Comparison of ENCODE assay signal across 8 cellular contexts in genomic region chr13:19959831-19960672, GRCh38. TPM values are rescaled to one million over a fixed set of nuclear protein-coding genes. Genes with fewer than 3 reads are reported as not detected.
DNase-seq lines count a peak whose midpoint lies in the region; ATAC-seq, FAIRE-seq and TF ChIP-seq lines count a peak whose summit lies in the region.

No MANE protein-coding gene starts in this region.

- peaks cover 4% of the 10 kb centered on the region for H3K23me2 ChIP-seq in H1 (ENCODE audit: low read depth, low read length)

- peak overlapping the region; percentile 82 for H3K4ac ChIP-seq in H1 (replicated peaks; ENCODE audit: insufficient read length, low read depth, low read length)
- no peak overlapping the region for H3K4ac ChIP-seq in mesendoderm (ENCODE audit: low read depth, low read length)

- H2BK12ac ChIP-seq in H1 (ENCODE audit: low read depth, low read length) = no peak overlapping the region

- H3K79me1 ChIP-seq in H1 (ENCODE audit: low read depth, low read length) (no peaks in the 10 kb centered on the region), mesendoderm (ENCODE audit: low read length) (no peaks in the 10 kb centered on the region)

- no peak overlapping the region for H2BK20ac ChIP-seq in H1 (ENCODE audit: low read length)

- H3K4me2 ChIP-seq in H1 (ENCODE audit: insufficient read depth in 1 of 2, low read depth in 2 of 2, low read length in 2 of 2) (peak overlapping the region; percentile 78 to 96), mesendoderm (ENCODE audit: low read length) (peak overlapping the region; percentile 94)

- H4K5ac ChIP-seq in H1 (ENCODE audit: insufficient read length, low read depth, low read length) (no peak overlapping the region), mesendoderm (ENCODE audit: low read length) (no peak overlapping the region)

- peak; percentile 50 to 54; a peak in 3 of 4 replicates for TF ChIP-seq RAD21 in H1 (IDR thresholded peaks at IDR 0.05 in 1 of 2, conservative IDR thresholded peaks at IDR 0.05 in 1 of 2; ENCODE audit: low read depth in 2 of 2, low read length in 2 of 2)

- TF ChIP-seq EP300 in H1 (IDR thresholded peaks at IDR 0.05; ENCODE audit: borderline replicate concordance in 1 of 2, low read depth in 2 of 2, low read length in 2 of 2) = no peak

- H3K18ac ChIP-seq in H1 (ENCODE audit: extremely low read depth, low read length) = peak overlapping the region; percentile 85; the same call in 1 of the 2 replicates
- H3K18ac ChIP-seq in mesendoderm (ENCODE audit: low read length) = no peak overlapping the region

- peak; percentile 74 to 98 (median 86) for TF ChIP-seq CTCF in H1 (IDR thresholded peaks at IDR 0.05; ENCODE audit: control extremely low read depth in 1 of 3, insufficient read depth in 1 of 3, low read depth in 1 of 3, low read length in 3 of 3)

- H2BK15ac ChIP-seq in H1 (ENCODE audit: low read length) (0 out of 2 replicates have a peak overlapping the region, but pooled peaks have one; percentile 76), mesendoderm (replicated peaks; ENCODE audit: low read depth) (no peak overlapping the region)

- H3K4me3 ChIP-seq in H1 (ENCODE audit: extremely low read depth in 1 of 4, insufficient read depth in 2 of 4, low read depth in 3 of 4, low read length in 4 of 4) = peak overlapping the region; percentile 73 to 99 (median 93)
- peak overlapping the region; percentile 98 for H3K4me3 ChIP-seq in mesendoderm (ENCODE audit: low read length)

- H2BK120ac ChIP-seq in H1 (replicated peaks; ENCODE audit: low read depth, low read length) = no peak overlapping the region
- no peak overlapping the region for H2BK120ac ChIP-seq in mesendoderm (ENCODE audit: low read depth, low read length)

- POLR2A ChIA-PET in H1 (lab: Charles Lee; ENCODE audit: partially characterized antibody) = interaction anchor here (0.7 to 1.0 kb wide), 6 partner anchors 9 to 186 kb away, joined by 3 to 9 read pairs (median 4); partner anchors contain the start of gene ZMYM5

- peak overlapping the region; percentile 93 for H3K27ac ChIP-seq in H1 (ENCODE audit: low read depth, low read length)
- peak overlapping the region; percentile 99 for H3K27ac ChIP-seq in mesendoderm (ENCODE audit: low read depth, low read length)

- H3K9ac ChIP-seq in H1 (replicated peaks in 1 of 4; ENCODE audit: extremely low read depth in 1 of 4, low read depth in 3 of 4, low read length in 3 of 4) = peak overlapping the region in 3 of 4 experiments; percentile 80 to 91 (median 85); a peak in 6 of 7 replicates
- peak overlapping the region; percentile 77 for H3K9ac ChIP-seq in mesendoderm (ENCODE audit: low read length)

- H4K20me1 ChIP-seq in H1 (replicated peaks in 1 of 2; ENCODE audit: control insufficient read depth in 1 of 2, insufficient read depth in 2 of 2, low read length in 2 of 2) = peaks cover 7 to 18% of the 10 kb centered on the region in 2 experiments

- H4K8ac ChIP-seq in H1 (ENCODE audit: extremely low read depth, insufficient read depth, low read length) (peak overlapping the region; percentile 69; the same call in 1 of the 2 replicates), mesendoderm (ENCODE audit: low read depth, low read length) (no peak overlapping the region)

- H3K14ac ChIP-seq in H1 (ENCODE audit: insufficient read length) = no peak overlapping the region

- peak overlapping the region; percentile 89 for H2BK5ac ChIP-seq in H1 (ENCODE audit: low read depth, low read length)
- no peak overlapping the region for H2BK5ac ChIP-seq in mesendoderm (ENCODE audit: low read length)

- peak; percentile 15 for ATAC-seq in GM19468 (IDR thresholded peaks at IDR 0.05; ENCODE audit: extremely low read depth, unreplicated experiment)

- H2AK5ac ChIP-seq in H1 (ENCODE audit: low read depth, low read length) = no peak overlapping the region
- H2AK5ac ChIP-seq in mesendoderm (ENCODE audit: low read length) = no peak overlapping the region

- H3K4me1 ChIP-seq in H1 (replicated peaks in 1 of 4; ENCODE audit: control insufficient read depth in 3 of 4, insufficient read depth in 4 of 4, low read length in 3 of 4) = peaks cover 0 to 6% (median 3%) of the 10 kb centered on the region in 4 experiments; a peak in 2 of 7 replicates
- H3K4me1 ChIP-seq in mesendoderm (ENCODE audit: control insufficient read depth, low read depth, low read length) = no peaks in the 10 kb centered on the region

- DNase-seq in COR-L47 (lab: John Stamatoyannopoulos, UW) (peak; percentile 96), HT-29 (ENCODE audit: low spot score) (peak; percentile 99), NK-92 (lab: John Stamatoyannopoulos, UW; ENCODE audit: unreplicated experiment) (peak; percentile 19), H1 (ENCODE audit: low read depth in 1 of 2, low spot score in 2 of 2) (peak; percentile 70 to 77), mesendoderm (peak; percentile 97)
- DNase-seq in activated CD8-positive, alpha-beta memory T cell treated with anti-CD3 and anti-CD28 coated beads for 4 hours (ENCODE audit: low read depth in 2 of 2) = peak; percentile 63 to 80
- DNase-seq in stimulated activated CD8-positive, alpha-beta memory T cell treated with anti-CD3 and anti-CD28 coated beads, Interleukin-15, amount 100 ng/mL, for 1 hour (ENCODE audit: low read depth) = peak; percentile 63

- CTCF ChIA-PET in H1 (lab: Charles Lee; ENCODE audit: partially characterized antibody) = interaction anchor here (0.5 to 1.1 kb wide), 7 partner anchors 10 to 812 kb away, joined by 3 to 5 read pairs (median 4); no protein-coding TSS in a partner anchor

- H3K79me2 ChIP-seq in H1 (ENCODE audit: control insufficient read depth in 1 of 2, insufficient read depth in 2 of 2, low read length in 2 of 2) (peaks cover 11 to 59% of the 10 kb centered on the region in 2 experiments), mesendoderm (ENCODE audit: control insufficient read depth, insufficient read depth, low read length) (peaks cover 36% of the 10 kb centered on the region)

- peak; percentile 70 for FAIRE-seq in H1 (lab: Jason Lieb, UNC)

- H3K23ac ChIP-seq in H1 (ENCODE audit: insufficient read length) (no peak overlapping the region), mesendoderm (ENCODE audit: low read length) (no peak overlapping the region)

- no peak overlapping the region for H2AFZ ChIP-seq in H1 (ENCODE audit: low read length)

- 12% methylated on average over 14 of the region's 14 CpGs; no CpG with 5 or more reads in 1 of the 2 experiments for WGBS in H1 (ENCODE audit: extremely low coverage in 1 of 2, insufficient coverage in 1 of 2, insufficient read length in 1 of 2, insufficient replicate concordance in 2 of 2, low coverage in 1 of 2, low lambda C conversion rate in 2 of 2, missing lambda C conversion rate in 1 of 2), 2 experiments
- no CpG with 5 or more reads among the region's 14 CpGs for WGBS in mesendoderm (ENCODE audit: extremely low coverage, insufficient coverage, low lambda C conversion rate)

- H3K27me3 ChIP-seq in H1 (replicated peaks in 1 of 4; ENCODE audit: control insufficient read depth in 3 of 4, extremely low read depth in 1 of 4, insufficient read depth in 3 of 4, low read length in 3 of 4) = no peaks in the 10 kb centered on the region
- no peaks in the 10 kb centered on the region for H3K27me3 ChIP-seq in mesendoderm (ENCODE audit: insufficient read depth, low read length, poor library complexity)

- peak; percentile 14 to 67 for TF ChIP-seq POLR2A in H1 (IDR thresholded peaks at IDR 0.05; ENCODE audit: control extremely low read depth in 1 of 2, low read depth in 2 of 2, low read length in 2 of 2)

- peak overlapping the region; percentile 61 for H4K91ac ChIP-seq in H1 (replicated peaks; ENCODE audit: insufficient read length, low read length)

- peaks cover 0 to 28% (median 7%) of the 10 kb centered on the region in 4 experiments; a peak in 3 of 8 replicates for H3K36me3 ChIP-seq in H1 (ENCODE audit: control insufficient read depth in 2 of 4, insufficient read depth in 4 of 4, low read length in 3 of 4)
- H3K36me3 ChIP-seq in mesendoderm (ENCODE audit: control insufficient read depth, insufficient read depth, low read length) = no peaks in the 10 kb centered on the region

- no peaks in the 10 kb centered on the region; a peak in 1 of 4 replicates for H3K9me3 ChIP-seq in H1 (ENCODE audit: insufficient read depth in 2 of 2, low read depth in 1 of 2, low read length in 1 of 2)

- H3K56ac ChIP-seq in H1 (replicated peaks; ENCODE audit: insufficient read length, low read depth, low read length) (peak overlapping the region; percentile 94), mesendoderm (ENCODE audit: low read length) (peak overlapping the region; percentile 90)

TF ChIP-seq in H1, 55 proteins besides CTCF, POLR2A, EP300 and RAD21 (continues in another document):
- TF ChIP-seq YY1 (IDR thresholded peaks at IDR 0.05; ENCODE audit: low read depth, low read length) = peak; percentile 75
- no peak for TF ChIP-seq FOSL1 (IDR thresholded peaks at IDR 0.05; ENCODE audit: insufficient read depth, low read depth, low read length)
- no peak; the same call in 1 of the 2 replicates for TF ChIP-seq RBBP5 (IDR thresholded peaks at IDR 0.05; ENCODE audit: borderline replicate concordance, low read depth, low read length)
- peak; percentile 52; the same call in 1 of the 2 replicates for TF ChIP-seq TBP (IDR thresholded peaks at IDR 0.05; ENCODE audit: low read depth, low read length)
- TF ChIP-seq RFX5 (IDR thresholded peaks at IDR 0.05; ENCODE audit: borderline replicate concordance, low read depth, low read length) = no peak
- TF ChIP-seq SP2 (IDR thresholded peaks at IDR 0.05; ENCODE audit: low read length) = no peak
- 0 out of 2 replicates have a peak, but pooled peaks have one; percentile 54 for TF ChIP-seq SP1 (IDR thresholded peaks at IDR 0.05; ENCODE audit: low read depth, low read length)
- TF ChIP-seq CBX8 (IDR thresholded peaks at IDR 0.05; ENCODE audit: borderline replicate concordance, low read depth, low read length) = no peak
- peak; percentile 88 for TF ChIP-seq POLR2AphosphoS5 (IDR thresholded peaks at IDR 0.05; ENCODE audit: low read depth, low read length)
- no peak for TF ChIP-seq SIX5 (IDR thresholded peaks at IDR 0.05; ENCODE audit: low read depth, low read length)
- TF ChIP-seq SAP30 (IDR thresholded peaks at IDR 0.05; ENCODE audit: insufficient read depth, insufficient replicate concordance, low read length) = peak; percentile 80
- peak; percentile 80 for TF ChIP-seq TAF1 (IDR thresholded peaks at IDR 0.05; ENCODE audit: low read depth, low read length)

RNA-seq across cellular contexts. Expression of gene ZMYM2, which starts 1.5 kb away (rescaled TPM):
- 35.3 and 39.2 TPM in 2 replicates for total RNA-seq in HT-29 (2014; rRNA removed; shearing (Covaris generic))
- 159 and 171 TPM in 2 replicates for total RNA-seq in H1 (2021; fragmentation: NEBNext Ultra II Directional; extraction: Animal tissue kit (Norgen Biotek cat#: 25700))
- 25.0 and 41.2 TPM in 2 replicates for polyA plus RNA-seq in H1 (2011; rRNA removed)
- polyA plus RNA-seq in H1 (2011; cell fraction: cytosol; rRNA removed) = 54.0 TPM
- polyA plus RNA-seq in H1 (2011; cell fraction: nucleus; rRNA removed) = 32.8 TPM
- 63.6 to 124 TPM (median 74.4 TPM) in 4 replicates for polyA plus RNA-seq in H1 (2012, experiment 1 of 2)
- polyA plus RNA-seq in H1 (2012, experiment 2 of 2) = 6.0 TPM
- 95.1 TPM for polyA plus RNA-seq in H1 (2013, experiment 1 of 2)
- polyA plus RNA-seq in H1 (2013, experiment 2 of 2) = 90.5 TPM
- polyA minus RNA-seq in H1 (2011; rRNA and poly(A)+ RNA removed) = 125 and 198 TPM in 2 replicates
- polyA minus RNA-seq in H1 (2011; cell fraction: cytosol; rRNA and poly(A)+ RNA removed) = 86.2 TPM
- 221 TPM for polyA minus RNA-seq in H1 (2011; cell fraction: nucleus; rRNA and poly(A)+ RNA removed)
- 82.0 TPM for polyA plus RNA-seq in mesendoderm (2013, experiment 1 of 2)
- 83.9 TPM for polyA plus RNA-seq in mesendoderm (2013, experiment 2 of 2)

Comparison
In these comparisons a context has a peak if more than half of its experiments do, and no peak if none do; other contexts are left out.
1. Peak in every context shown above with its lines: DNase-seq, ATAC-seq, H3K4me3 ChIP-seq and H3K27ac ChIP-seq.
2. DNase-seq: peak in every context shown above with its lines; median percentile 99 in HT-29; 97 in mesendoderm; 96 in COR-L47; 74 in H1; 72 in activated CD8-positive, alpha-beta memory T cell treated with anti-CD3 and anti-CD28 coated beads for 4 hours; 63 in stimulated activated CD8-positive, alpha-beta memory T cell treated with anti-CD3 and anti-CD28 coated beads, Interleukin-15, amount 100 ng/mL, for 1 hour; 19 in NK-92.